ENCODE assay signal across 10 cellular contexts in genomic region chr20:3141757-3142156, GRCh38. TPM values are rescaled to one million over a fixed set of nuclear protein-coding genes. Genes with fewer than 3 reads are reported as not detected.
"Had no signal": no experiment of that assay in that cellular context is flagged by ENCODE, and none has a peak within 500 bp of the region (broad histone marks: within the 10 kb centered on the region; RNA-seq: fewer than 3 reads in every experiment).

No MANE protein-coding gene starts in this region.

- H3K4me2 ChIP-seq: KMS-11 had no signal

- H3K9ac ChIP-seq: KMS-11 had no signal

- H3K27ac ChIP-seq: HL-60, KMS-11 had no signal

- ATAC-seq: HepG2 had no signal

- DNase-seq: IMR-90, KBM-7, KG1 had no signal

- FAIRE-seq: HepG2, HTR-8/SVneo had no signal

RNA-seq across cellular contexts. Expression of gene AVP, which starts 57.2 kb away (rescaled TPM):
- total RNA-seq: HepG2, HT-29, HT1080, IMR-90 had no signal
- polyA plus RNA-seq: IgD-negative memory B cell, IMR-90 had no signal
